1 cellular context compared by ENCODE assay signal in the genomic region with DNA sequence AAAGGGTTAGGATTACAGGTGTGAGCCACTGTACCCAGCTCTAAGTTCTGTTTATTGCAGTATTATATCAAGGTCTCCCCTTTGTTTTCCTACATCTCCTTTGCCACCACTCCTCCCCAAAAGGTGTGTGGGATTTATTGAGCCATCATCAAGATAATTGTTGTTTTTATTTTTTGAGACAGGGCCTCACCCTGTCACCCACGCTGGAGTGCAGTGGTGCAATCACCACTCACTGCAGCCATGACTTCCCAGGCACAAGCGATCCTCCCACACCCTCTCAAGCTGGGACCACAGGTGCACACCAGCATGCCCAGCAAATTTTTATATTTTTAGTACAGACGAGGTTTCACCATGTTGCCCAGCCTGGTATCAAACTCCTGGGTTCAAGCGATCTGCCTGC.
TF ChIP-seq lines count a peak whose summit lies in the region.

No MANE protein-coding gene starts in this region.

TF ChIP-seq in GM23338, 12 proteins besides CTCF, POLR2A, EP300 and RAD21 (continued from another document):
- TF ChIP-seq, protein P1, sequence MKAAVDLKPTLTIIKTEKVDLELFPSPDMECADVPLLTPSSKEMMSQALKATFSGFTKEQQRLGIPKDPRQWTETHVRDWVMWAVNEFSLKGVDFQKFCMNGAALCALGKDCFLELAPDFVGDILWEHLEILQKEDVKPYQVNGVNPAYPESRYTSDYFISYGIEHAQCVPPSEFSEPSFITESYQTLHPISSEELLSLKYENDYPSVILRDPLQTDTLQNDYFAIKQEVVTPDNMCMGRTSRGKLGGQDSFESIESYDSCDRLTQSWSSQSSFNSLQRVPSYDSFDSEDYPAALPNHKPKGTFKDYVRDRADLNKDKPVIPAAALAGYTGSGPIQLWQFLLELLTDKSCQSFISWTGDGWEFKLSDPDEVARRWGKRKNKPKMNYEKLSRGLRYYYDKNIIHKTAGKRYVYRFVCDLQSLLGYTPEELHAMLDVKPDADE (IDR thresholded peaks at IDR 0.05), result no peak
